Comparison of ENCODE assay signal across 8 cellular contexts in the genomic region with DNA sequence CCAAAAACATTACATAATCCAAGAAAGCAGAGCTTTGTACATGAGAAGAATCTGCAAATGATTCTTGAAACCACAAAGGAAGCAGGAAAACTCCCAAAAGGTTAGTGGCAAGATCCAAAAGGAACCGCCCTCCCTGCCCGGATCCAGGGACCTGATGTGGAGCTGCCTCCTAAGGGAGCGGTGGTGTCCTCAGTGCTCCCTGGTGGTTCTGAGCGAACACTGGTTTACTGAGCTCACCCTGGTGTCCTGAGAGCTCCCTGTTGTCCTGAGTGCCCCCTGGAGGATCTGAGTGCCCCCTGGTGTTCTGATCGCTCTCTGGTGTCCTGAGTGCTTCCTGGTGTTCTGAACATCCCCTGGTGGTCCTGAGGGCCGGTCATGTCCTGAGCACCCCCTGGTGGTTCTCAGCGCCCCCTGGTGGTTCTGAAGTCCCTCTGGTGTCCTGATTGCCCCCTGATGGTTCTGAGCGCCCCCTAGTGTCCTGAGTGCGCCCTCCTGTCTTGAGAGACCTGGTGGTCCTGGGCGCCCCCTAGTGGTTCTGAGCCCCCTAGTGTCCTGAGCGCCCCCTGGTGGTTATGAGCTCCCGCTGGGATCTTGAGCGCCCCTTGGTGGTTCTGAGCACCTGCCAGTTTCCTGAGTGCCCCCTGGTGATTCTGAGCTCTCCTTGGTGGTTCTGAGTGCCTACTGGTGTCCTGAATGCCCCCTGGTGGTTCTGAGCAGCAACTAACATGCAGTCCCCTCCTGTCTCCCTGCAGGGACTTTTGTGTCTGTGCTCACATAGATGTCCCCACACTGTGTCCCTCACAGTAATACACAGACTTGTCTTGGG.
DNase-seq lines count a peak whose midpoint lies in the region; ATAC-seq, FAIRE-seq and TF ChIP-seq lines count a peak whose summit lies in the region.

No MANE protein-coding gene starts in this region.

- TF ChIP-seq POLR2A in lower leg skin (IDR thresholded peaks at IDR 0.05), result no peak

- H3K27ac Mint-ChIP-seq in activated naive CD4-positive, alpha-beta T cell treated with anti-CD3 and anti-CD28 coated beads for 36 hours, result no peak overlapping the region

- TF ChIP-seq CTCF in kidney (IDR thresholded peaks at IDR 0.05; ENCODE audit: borderline replicate concordance, extremely low read depth, insufficient read depth) (peak; percentile 5), lower leg skin (IDR thresholded peaks at IDR 0.05) (no peak)

- H3K27me3 Mint-ChIP-seq in activated naive CD4-positive, alpha-beta T cell treated with anti-CD3 and anti-CD28 coated beads for 36 hours (ENCODE audit: low read depth), result peaks cover 4% of the 10 kb centered on the region

- H3K36me3 ChIP-seq in kidney (ENCODE audit: control insufficient read depth in 1 of 2, insufficient read depth in 2 of 2, low read length in 2 of 2), result no peaks in the 10 kb centered on the region

- FAIRE-seq in kidney (lab: Jason Lieb, UNC), result no peak

- H3K9ac ChIP-seq in kidney (ENCODE audit: low read length in 2 of 2), result no peak overlapping the region

- intact Hi-C loops in Right ventricle myocardium inferior (cut with DNase I), result no loop called here
- intact Hi-C loops in cardiac septum (cut with DNase I), result no loop called here
- intact Hi-C loops in activated naive CD4-positive, alpha-beta T cell treated with anti-CD3 and anti-CD28 coated beads for 36 hours (cut with micrococcal nuclease), result loop anchor here (1.0 to 10.0 kb wide), 4 partner anchors 23 to 243 kb away; no protein-coding TSS in a partner anchor
- intact Hi-C loops in kidney (cut with DNase I), result no loop called here
- intact Hi-C loops in lower leg skin (cut with DNase I; ENCODE audit: low total_unique reads), result no loop called here

- DNase-seq in Right ventricle myocardium inferior (ENCODE audit: missing footprints) (peak; percentile 77), cardiac septum (ENCODE audit: low spot score) (no peak), SHP77 treated with DMSO at 0.1 percent for 48 hours (lab: John Stamatoyannopoulos, UW) (peak; percentile 2), kidney (peak; percentile 73), lower leg skin (ENCODE audit: low spot score in 2 of 2) (no peak)
- DNase-seq in activated naive CD4-positive, alpha-beta T cell treated with anti-CD3 and anti-CD28 coated beads for 36 hours, result peak; percentile 97
- peak; percentile 100 for DNase-seq in stimulated activated CD8-positive, alpha-beta memory T cell treated with anti-CD3 and anti-CD28 coated beads, Interleukin-4, amount 100 ng/mL, for 48 hours

- no peaks in the 10 kb centered on the region for H3K4me1 ChIP-seq in kidney (ENCODE audit: control insufficient read depth in 1 of 2, insufficient read depth in 1 of 2, low read depth in 1 of 2, low read length in 2 of 2)

- no peaks in the 10 kb centered on the region for H3K36me3 Mint-ChIP-seq in activated naive CD4-positive, alpha-beta T cell treated with anti-CD3 and anti-CD28 coated beads for 36 hours (ENCODE audit: low read depth)

- H3K9me3 Mint-ChIP-seq in activated naive CD4-positive, alpha-beta T cell treated with anti-CD3 and anti-CD28 coated beads for 36 hours, result no peaks in the 10 kb centered on the region

- H3K9me3 ChIP-seq in kidney (ENCODE audit: control insufficient read depth in 1 of 2, low read length in 2 of 2), result no peaks in the 10 kb centered on the region

- H3K4me3 ChIP-seq in kidney (ENCODE audit: low read length in 2 of 2) (no peak overlapping the region), lower leg skin (ENCODE audit: low read depth, poor library complexity, severe bottlenecking) (no peak overlapping the region)

- H3K27ac ChIP-seq in kidney (ENCODE audit: low read depth in 2 of 2, low read length in 2 of 2), result no peak overlapping the region

- ATAC-seq in Right ventricle myocardium inferior (no peak), HG03064 (IDR thresholded peaks at IDR 0.05; ENCODE audit: low read depth, unreplicated experiment) (peak; percentile 88)

- CTCF ChIA-PET in activated naive CD4-positive, alpha-beta T cell treated with anti-CD3 and anti-CD28 coated beads for 36 hours (lab: Charles Lee), result interaction anchor here (0.6 to 6.3 kb wide), 84 partner anchors 7 to 372 kb away, joined by 3 to 75 read pairs (median 6); no protein-coding TSS in a partner anchor

- peaks cover 15% of the 10 kb centered on the region for H3K4me1 Mint-ChIP-seq in activated naive CD4-positive, alpha-beta T cell treated with anti-CD3 and anti-CD28 coated beads for 36 hours (ENCODE audit: low read depth)

- no peak overlapping the region for H3K4me3 Mint-ChIP-seq in activated naive CD4-positive, alpha-beta T cell treated with anti-CD3 and anti-CD28 coated beads for 36 hours

- 68% methylated on average over 12 to 13 of the region's 13 CpGs for whole genome bisulfite sequencing in lower leg skin, 2 donors

Comparison
In these comparisons a context has a peak if more than half of its experiments do, and no peak if none do; other contexts are left out.
1. DNase-seq: peak in Right ventricle myocardium inferior (single experiment), SHP77 treated with DMSO at 0.1 percent for 48 hours (single experiment), activated naive CD4-positive, alpha-beta T cell treated with anti-CD3 and anti-CD28 coated beads for 36 hours (single experiment), kidney (single experiment) and stimulated activated CD8-positive, alpha-beta memory T cell treated with anti-CD3 and anti-CD28 coated beads, Interleukin-4, amount 100 ng/mL, for 48 hours (single experiment); none in cardiac septum (single experiment) and lower leg skin (0 of 2).